In the genomic region with DNA sequence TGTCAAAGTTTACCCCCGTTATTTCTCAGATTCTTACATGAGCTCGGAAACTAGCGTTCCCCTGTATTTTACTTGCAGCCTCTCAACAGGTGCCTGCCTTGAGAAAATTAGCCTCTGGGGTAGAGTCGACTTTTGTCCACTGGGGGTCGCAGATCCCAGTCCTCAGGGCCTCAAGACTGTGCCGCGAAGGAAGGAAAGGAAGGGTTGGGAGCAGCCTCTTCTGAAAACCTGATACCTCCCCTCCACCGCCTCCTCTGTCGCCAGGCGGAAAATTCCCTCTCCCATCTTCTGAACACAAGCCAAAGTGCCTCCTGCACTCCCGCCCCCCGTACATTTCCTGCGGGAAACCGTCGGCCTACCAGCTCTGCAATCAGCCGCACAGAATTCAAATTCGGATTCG, we compare ENCODE assay signal across 8 cellular contexts. TPM values are rescaled to one million over a fixed set of nuclear protein-coding genes. Genes with fewer than 3 reads are reported as not detected.
DNase-seq lines count a peak whose midpoint lies in the region; ATAC-seq and TF ChIP-seq lines count a peak whose summit lies in the region.

No MANE protein-coding gene starts in this region.

- peak overlapping the region; percentile 94 for H3K4me3 Mint-ChIP-seq in activated T-helper 2 cell treated with anti-CD3 and anti-CD28 coated beads, Interferon-gamma antibody, Interleukin-2, Interleukin-4, amounts not matched to agents 10 μg/mL and 5 μg/mL and 100 μg/mL, durations not matched to agents 14 hours and 24 hours and 36 hours (ENCODE audit: low read depth)

- no peaks in the 10 kb centered on the region for H3K9me3 ChIP-seq in HUES48 (ENCODE audit: control insufficient read depth, insufficient read depth, low read length)
- no peaks in the 10 kb centered on the region for H3K9me3 ChIP-seq in neural cell (ENCODE audit: low read length)
- H3K9me3 ChIP-seq in tibial artery, result no peaks in the 10 kb centered on the region

- H4K20me1 ChIP-seq in neural cell (ENCODE audit: insufficient read depth), result no peaks in the 10 kb centered on the region

- H3K27ac ChIP-seq in HUES48 (ENCODE audit: low read depth, low read length), result no peak overlapping the region
- H3K27ac ChIP-seq in neural cell (ENCODE audit: low read length), result peak overlapping the region; percentile 93
- H3K27ac ChIP-seq in tibial artery, result peak overlapping the region; percentile 85 to 86

- no peak for TF ChIP-seq EP300 in neural cell (conservative IDR thresholded peaks at IDR 0.05; ENCODE audit: poor library complexity, severe bottlenecking)

- H3K27ac Mint-ChIP-seq in activated T-helper 2 cell treated with anti-CD3 and anti-CD28 coated beads, Interferon-gamma antibody, Interleukin-2, Interleukin-4, amounts not matched to agents 10 μg/mL and 5 μg/mL and 100 μg/mL, durations not matched to agents 14 hours and 24 hours and 36 hours, result peak overlapping the region; percentile 92

- peak overlapping the region; percentile 33 for H2AFZ ChIP-seq in neural cell (ENCODE audit: low read depth, low read length)

- no peaks in the 10 kb centered on the region for H3K36me3 ChIP-seq in HUES48 (ENCODE audit: control insufficient read depth, insufficient read depth, low read length)
- no peaks in the 10 kb centered on the region for H3K36me3 ChIP-seq in neural cell (ENCODE audit: insufficient read depth, low read length)
- H3K36me3 ChIP-seq in tibial artery, result no peaks in the 10 kb centered on the region

- peaks cover 12% of the 10 kb centered on the region for H3K36me3 Mint-ChIP-seq in activated T-helper 2 cell treated with anti-CD3 and anti-CD28 coated beads, Interferon-gamma antibody, Interleukin-2, Interleukin-4, amounts not matched to agents 10 μg/mL and 5 μg/mL and 100 μg/mL, durations not matched to agents 14 hours and 24 hours and 36 hours (ENCODE audit: low read depth)

- DNase-seq in AG08396 (ENCODE audit: low spot score) (peak; percentile 53), NOMO-1 treated with dmso at 0.1 percent for 144 hours (lab: John Stamatoyannopoulos, UW; ENCODE audit: unreplicated experiment) (peak; percentile 3), foreskin fibroblast (peak; percentile 37 to 74), tibial artery (peak; percentile 33 to 65)
- DNase-seq in activated T-helper 2 cell treated with anti-CD3 and anti-CD28 coated beads, Interferon-gamma antibody, Interleukin-2, Interleukin-4, amounts not matched to agents 10 μg/mL and 5 μg/mL and 100 μg/mL, durations not matched to agents 14 hours and 24 hours and 36 hours (ENCODE audit: low spot score), result peak; percentile 16

- H3K4me1 ChIP-seq in HUES48 (ENCODE audit: control insufficient read depth, insufficient read depth, low read length) (peaks cover 13% of the 10 kb centered on the region; the same call in 1 of the 2 replicates), tibial artery (peaks cover 0 to 4% (median 0%) of the 10 kb centered on the region in 4 donors)

- H3K4me1 Mint-ChIP-seq in activated T-helper 2 cell treated with anti-CD3 and anti-CD28 coated beads, Interferon-gamma antibody, Interleukin-2, Interleukin-4, amounts not matched to agents 10 μg/mL and 5 μg/mL and 100 μg/mL, durations not matched to agents 14 hours and 24 hours and 36 hours (ENCODE audit: low read depth), result peaks cover 14% of the 10 kb centered on the region

- no peaks in the 10 kb centered on the region for H3K9me3 Mint-ChIP-seq in activated T-helper 2 cell treated with anti-CD3 and anti-CD28 coated beads, Interferon-gamma antibody, Interleukin-2, Interleukin-4, amounts not matched to agents 10 μg/mL and 5 μg/mL and 100 μg/mL, durations not matched to agents 14 hours and 24 hours and 36 hours

- H3K4me3 ChIP-seq in HUES48 (ENCODE audit: low read depth, low read length) (peak overlapping the region; percentile 86), foreskin fibroblast (ENCODE audit: low read depth in 1 of 2, low read length in 2 of 2) (peak overlapping the region; percentile 55 to 63), neural cell (ENCODE audit: low read length) (peak overlapping the region; percentile 76), tibial artery (peak overlapping the region; percentile 64 to 73)

- peaks cover 10% of the 10 kb centered on the region for H3K79me2 ChIP-seq in neural cell (replicated peaks; ENCODE audit: insufficient read depth, low read length)

- H3K9me2 ChIP-seq in neural cell (ENCODE audit: insufficient read depth, low read length), result no peaks in the 10 kb centered on the region

- H3K27me3 Mint-ChIP-seq in activated T-helper 2 cell treated with anti-CD3 and anti-CD28 coated beads, Interferon-gamma antibody, Interleukin-2, Interleukin-4, amounts not matched to agents 10 μg/mL and 5 μg/mL and 100 μg/mL, durations not matched to agents 14 hours and 24 hours and 36 hours (ENCODE audit: low read depth), result no peaks in the 10 kb centered on the region

- H3K27me3 ChIP-seq in HUES48 (ENCODE audit: control insufficient read depth, insufficient read depth, low read length), result peaks cover 11% of the 10 kb centered on the region
- H3K27me3 ChIP-seq in neural cell (ENCODE audit: insufficient read depth, low read depth, low read length), result no peaks in the 10 kb centered on the region
- H3K27me3 ChIP-seq in tibial artery, result no peaks in the 10 kb centered on the region

- TF ChIP-seq RAD21 in neural cell (conservative IDR thresholded peaks at IDR 0.05), result peak; percentile 45

- no peaks in the 10 kb centered on the region for H3F3A ChIP-seq in neural cell (ENCODE audit: insufficient read depth, low read length, poor library complexity, severe bottlenecking)

- intact Hi-C loops in activated T-helper 2 cell treated with anti-CD3 and anti-CD28 coated beads, Interferon-gamma antibody, Interleukin-2, Interleukin-4, amounts not matched to agents 10 μg/mL and 5 μg/mL and 100 μg/mL, durations not matched to agents 14 hours and 24 hours and 36 hours (cut with micrococcal nuclease), result loop anchor here (2.0 kb wide), 1 partner anchor 23 kb away; no protein-coding TSS in a partner anchor
- intact Hi-C loops in tibial artery (cut with DNase I; ENCODE audit: low total_unique reads), result no loop called here

- H3K9ac ChIP-seq in HUES48 (ENCODE audit: low read depth, low read length) (no peak overlapping the region), neural cell (ENCODE audit: low read length) (peak overlapping the region; percentile 93)

- peak overlapping the region; percentile 59 for H3K4me2 ChIP-seq in neural cell (ENCODE audit: low read length)

- peak; percentile 62 for TF ChIP-seq CTCF in foreskin fibroblast (IDR thresholded peaks at IDR 0.05; ENCODE audit: low read depth, low read length)
- TF ChIP-seq CTCF in neural cell (IDR thresholded peaks at IDR 0.05; ENCODE audit: poor library complexity, severe bottlenecking), result peak; percentile 71
- TF ChIP-seq CTCF in tibial artery (IDR thresholded peaks at IDR 0.05), result peak; percentile 33 to 47

- ATAC-seq in GM18858 (IDR thresholded peaks at IDR 0.05; ENCODE audit: unreplicated experiment), result peak; percentile 26

TF ChIP-seq in neural cell, 6 proteins besides CTCF, POLR2A, EP300 and RAD21:
- TF ChIP-seq POLR2AphosphoS5 (IDR thresholded peaks at IDR 0.05) (no peak), MXI1 (conservative IDR thresholded peaks at IDR 0.05; ENCODE audit: poor library complexity, severe bottlenecking) (no peak), EZH2 (IDR thresholded peaks at IDR 0.05; ENCODE audit: borderline replicate concordance, insufficient read depth, low read length, poor library complexity, severe bottlenecking) (no peak), SMC3 (conservative IDR thresholded peaks at IDR 0.05; ENCODE audit: poor library complexity) (peak; percentile 68), TAF1 (IDR thresholded peaks at IDR 0.05; ENCODE audit: low read depth) (no peak), REST (IDR thresholded peaks at IDR 0.05; ENCODE audit: borderline replicate concordance) (peak; percentile 12)

RNA-seq across cellular contexts. Expression of gene TMSB15B, which starts 44.4 kb away (rescaled TPM):
- 7.7 and 7.9 TPM in 2 replicates for total RNA-seq in activated T-helper 2 cell treated with anti-CD3 and anti-CD28 coated beads, Interferon-gamma antibody, Interleukin-2, Interleukin-4, amounts not matched to agents 10 μg/mL and 5 μg/mL and 100 μg/mL, durations not matched to agents 14 hours and 24 hours and 36 hours
- 128 and 133 TPM in 2 replicates for polyA plus RNA-seq in neural cell
- polyA minus RNA-seq in neural cell, result 36.1 and 44.8 TPM in 2 replicates

Comparison
In these comparisons a context has a peak if more than half of its experiments do, and no peak if none do; other contexts are left out.
1. DNase-seq: peak in every context shown above with its lines; median percentile 56 in foreskin fibroblast; 53 in AG08396; 49 in tibial artery; 16 in activated T-helper 2 cell treated with anti-CD3 and anti-CD28 coated beads, Interferon-gamma antibody, Interleukin-2, Interleukin-4, amounts not matched to agents 10 μg/mL and 5 μg/mL and 100 μg/mL, durations not matched to agents 14 hours and 24 hours and 36 hours; 3 in NOMO-1 treated with dmso at 0.1 percent for 144 hours.